Comparison of ENCODE assay signal across 8 cellular contexts in genomic region chr21:13980115-13980662, GRCh38.
A peak's percentile ranks its signal among the peaks of the same experiment; 100 is the strongest.
DNase-seq lines count a peak whose midpoint lies in the region; ATAC-seq, FAIRE-seq and TF ChIP-seq lines count a peak whose summit lies in the region.
"Not testable (repeated sequence)": the region's sequence is repeated elsewhere in the genome, so short reads cannot be mapped to it uniquely, and the experiment has no call there.

No MANE protein-coding gene starts in this region.

- H3K4me3 ChIP-seq in A549 (peak overlapping the region; percentile 59), astrocyte of the spinal cord (ENCODE audit: low read depth, low read length) (peak overlapping the region; percentile 10)
- H3K4me3 ChIP-seq in iPS DF 6.9 (ENCODE audit: low read length) = not testable (repeated sequence)

- not testable (repeated sequence) for H3K9me3 ChIP-seq in A549; iPS DF 6.9 (ENCODE audit: control insufficient read depth, insufficient read depth, low read length)

- H3K4me2 ChIP-seq in A549 = peak overlapping the region; percentile 72

- not testable (repeated sequence) for FAIRE-seq in A549 (lab: Jason Lieb, UNC)

- WGBS in A549 (ENCODE audit: missing lambda C conversion rate) = no CpG with 5 or more reads among the region's 42 CpGs
- no CpG with 5 or more reads among the region's 42 CpGs for WGBS in iPS DF 6.9 (ENCODE audit: insufficient coverage, insufficient read length)

- TF ChIP-seq EP300 in A549 (IDR thresholded peaks at IDR 0.05) = not testable (repeated sequence)

- H3K4me1 ChIP-seq in A549; iPS DF 6.9 (ENCODE audit: control insufficient read depth, insufficient read depth, low read length): not testable (repeated sequence)

- TF ChIP-seq CTCF in A549 (IDR thresholded peaks at IDR 0.05) (peak; percentile 59), VCaP (conservative IDR thresholded peaks at IDR 0.05) (peak; percentile 80)
- TF ChIP-seq CTCF in astrocyte of the spinal cord (IDR thresholded peaks at IDR 0.05; ENCODE audit: low read depth, low read length) = not testable (repeated sequence)

- not testable (repeated sequence) for H3K36me3 ChIP-seq in iPS DF 6.9 (ENCODE audit: control insufficient read depth, insufficient read depth, low read length)

- peak; percentile 15; the same call in 1 of the 2 replicates for TF ChIP-seq POLR2A in A549 (IDR thresholded peaks at IDR 0.05; ENCODE audit: low read length)

- ATAC-seq in A549 = peak; percentile 98 to 99
- ATAC-seq in GM18873 (IDR thresholded peaks at IDR 0.05; ENCODE audit: low FRiP score, unreplicated experiment) = peak; percentile 87
- peak; percentile 93 for ATAC-seq in HG02981 (IDR thresholded peaks at IDR 0.05; ENCODE audit: unreplicated experiment)

- peak overlapping the region; percentile 69 to 83; a peak in 4 of 6 replicates for H3K27ac ChIP-seq in A549
- H3K27ac ChIP-seq in VCaP; iPS DF 6.9 (ENCODE audit: low read length): not testable (repeated sequence)

- H3K27me3 ChIP-seq in iPS DF 6.9 (ENCODE audit: control insufficient read depth, insufficient read depth, low read length) = not testable (repeated sequence)

- CTCF ChIA-PET in A549 (lab: Yijun Ruan, JAX) = not testable (repeated sequence)

- DNase-seq in A549 (ENCODE audit: low read depth in 1 of 2, low spot score in 1 of 2) = peak; percentile 28 to 90
- peak; percentile 12 for DNase-seq in NCI-H1694 treated with DMSO at 0.1 percent for 48 hours (lab: John Stamatoyannopoulos, UW)
- DNase-seq in astrocyte of the spinal cord (ENCODE audit: low read depth, low spot score) = peak; percentile 25
- peak; percentile 4 for DNase-seq in iPS DF 6.9 (ENCODE audit: low read depth, low spot score)
- peak; percentile 58 for DNase-seq in stimulated activated CD4-positive, alpha-beta T cell treated with anti-CD3 and anti-CD28 coated beads, Interleukin-1b, Interleukin-23, amount 100 ng/mL, for 48 hours

- TF ChIP-seq RAD21 in A549 (conservative IDR thresholded peaks at IDR 0.05 in 1 of 2, IDR thresholded peaks at IDR 0.05 in 1 of 2) = peak; percentile 59 to 77

- POLR2A ChIA-PET in A549 (lab: Yijun Ruan, JAX) = not testable (repeated sequence)

- in situ Hi-C loops in astrocyte of the spinal cord (cut with HindIII; ENCODE audit: low sequenced_read_pairs) = not testable (repeated sequence)

TF ChIP-seq in A549, 52 proteins besides CTCF, POLR2A, EP300 and RAD21:
- TF ChIP-seq SMC3 (IDR thresholded peaks at IDR 0.05) (peak; percentile 72), MAX (IDR thresholded peaks at IDR 0.05) (peak; percentile 40; the same call in 1 of the 2 replicates)

Comparison
In these comparisons a context has a peak if more than half of its experiments do, and no peak if none do; other contexts are left out.
1. DNase-seq: peak in every context shown above with its lines; median percentile 59 in A549; 58 in stimulated activated CD4-positive, alpha-beta T cell treated with anti-CD3 and anti-CD28 coated beads, Interleukin-1b, Interleukin-23, amount 100 ng/mL, for 48 hours; 25 in astrocyte of the spinal cord; 12 in NCI-H1694 treated with DMSO at 0.1 percent for 48 hours; 4 in iPS DF 6.9.